In the genomic region with DNA sequence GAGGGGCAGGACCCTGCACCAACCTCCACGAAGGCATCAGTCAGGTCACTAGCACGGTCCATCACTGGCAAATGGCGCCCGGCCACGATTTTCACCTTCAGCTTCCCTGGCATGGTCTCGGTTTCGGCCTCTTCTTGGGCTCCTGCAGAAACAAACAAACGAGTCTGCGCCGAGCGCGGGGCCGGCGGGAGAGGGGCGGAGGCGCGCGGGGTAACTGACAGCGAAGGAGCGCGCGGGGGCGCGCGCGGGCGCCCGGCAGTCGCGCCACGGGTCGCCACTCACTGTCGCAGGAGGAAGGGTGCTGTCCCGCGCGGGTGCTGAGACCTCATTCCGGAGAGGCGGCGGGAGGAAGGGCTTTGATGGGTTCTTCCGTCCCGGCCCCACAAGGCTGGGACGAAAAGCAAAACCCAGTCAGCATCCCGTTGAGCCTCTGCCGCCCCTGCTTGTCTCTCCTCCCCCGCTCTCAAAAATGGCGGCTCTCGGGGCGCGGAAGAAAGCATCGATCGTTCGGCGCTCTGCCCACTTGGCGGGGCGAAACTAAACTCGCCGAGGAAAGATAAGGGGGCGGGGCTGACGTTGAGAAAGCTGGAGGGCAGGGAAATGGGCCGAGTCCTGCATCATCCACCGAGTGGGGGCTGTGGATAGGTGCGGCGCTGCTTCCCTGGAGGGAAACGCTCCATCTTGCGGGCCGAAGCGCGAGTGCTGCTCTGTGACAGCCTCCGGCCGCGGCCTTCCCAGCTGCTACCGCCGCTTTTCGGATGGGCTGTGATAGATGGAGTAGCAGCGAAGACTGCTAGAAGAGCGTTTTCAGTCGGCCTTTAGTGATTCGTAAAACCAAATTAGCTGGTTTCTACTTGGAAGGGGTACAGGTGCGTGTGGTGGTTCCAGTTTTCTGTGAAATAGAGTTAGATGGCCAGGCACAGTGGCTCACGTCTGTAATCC, we compare ENCODE assay signal across 8 cellular contexts. TPM values are rescaled to one million over a fixed set of nuclear protein-coding genes. Genes with fewer than 3 reads are reported as not detected.
DNase-seq lines count a peak whose midpoint lies in the region; ATAC-seq, FAIRE-seq and TF ChIP-seq lines count a peak whose summit lies in the region.

A gene with protein sequence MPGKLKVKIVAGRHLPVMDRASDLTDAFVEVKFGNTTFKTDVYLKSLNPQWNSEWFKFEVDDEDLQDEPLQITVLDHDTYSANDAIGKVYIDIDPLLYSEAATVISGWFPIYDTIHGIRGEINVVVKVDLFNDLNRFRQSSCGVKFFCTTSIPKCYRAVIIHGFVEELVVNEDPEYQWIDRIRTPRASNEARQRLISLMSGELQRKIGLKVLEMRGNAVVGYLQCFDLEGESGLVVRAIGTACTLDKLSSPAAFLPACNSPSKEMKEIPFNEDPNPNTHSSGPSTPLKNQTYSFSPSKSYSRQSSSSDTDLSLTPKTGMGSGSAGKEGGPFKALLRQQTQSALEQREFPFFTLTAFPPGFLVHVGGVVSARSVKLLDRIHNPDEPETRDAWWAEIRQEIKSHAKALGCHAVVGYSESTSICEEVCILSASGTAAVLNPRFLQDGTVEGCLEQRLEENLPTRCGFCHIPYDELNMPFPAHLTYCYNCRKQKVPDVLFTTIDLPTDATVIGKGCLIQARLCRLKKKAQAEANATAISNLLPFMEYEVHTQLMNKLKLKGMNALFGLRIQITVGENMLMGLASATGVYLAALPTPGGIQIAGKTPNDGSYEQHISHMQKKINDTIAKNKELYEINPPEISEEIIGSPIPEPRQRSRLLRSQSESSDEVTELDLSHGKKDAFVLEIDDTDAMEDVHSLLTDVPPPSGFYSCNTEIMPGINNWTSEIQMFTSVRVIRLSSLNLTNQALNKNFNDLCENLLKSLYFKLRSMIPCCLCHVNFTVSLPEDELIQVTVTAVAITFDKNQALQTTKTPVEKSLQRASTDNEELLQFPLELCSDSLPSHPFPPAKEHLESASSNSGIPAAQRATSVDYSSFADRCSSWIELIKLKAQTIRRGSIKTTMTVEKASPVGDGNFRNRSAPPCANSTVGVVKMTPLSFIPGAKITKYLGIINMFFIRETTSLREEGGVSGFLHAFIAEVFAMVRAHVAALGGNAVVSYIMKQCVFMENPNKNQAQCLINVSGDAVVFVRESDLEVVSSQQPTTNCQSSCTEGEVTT (minus strand): TSS at position 505 of the 942 bp plus-strand sequence. CDS start 392 bp downstream, at position 113.

- no peaks in the 10 kb centered on the region for H3K79me2 ChIP-seq in HepG2 (ENCODE audit: insufficient read depth, low read length)

- DNase-seq in NCI-H526 (lab: John Stamatoyannopoulos, UW): peak; percentile 96 to 99
- DNase-seq in activated CD4-positive, alpha-beta T cell treated with anti-CD3 and anti-CD28 coated beads, Interleukin-2, amount 50 U/mL, for 24 hours (ENCODE audit: low read depth in 1 of 2, low spot score in 1 of 2): peak; percentile 86 to 94
- peak; percentile 99 for DNase-seq in dermis blood vessel endothelial cell
- DNase-seq in HepG2 (ENCODE audit: low spot score): peak; percentile 95
- peak; percentile 94 for DNase-seq in stimulated activated CD4-positive, alpha-beta T cell treated with anti-CD3 and anti-CD28 coated beads, Interleukin-4, amount 100 ng/mL, for 1 hour

- peak; percentile 75 for FAIRE-seq in HepG2 (lab: Jason Lieb, UNC)

- H3K27ac ChIP-seq in C4-2B (peak within 1 kb of the TSS; percentile 80), HepG2 (ENCODE audit: extremely low read length, insufficient read depth, low read length) (peak within 1 kb of the TSS; percentile 91)

- TF ChIP-seq POLR2A in HepG2 (IDR thresholded peaks at IDR 0.05; ENCODE audit: insufficient read depth in 1 of 2, low read depth in 2 of 2, low read length in 2 of 2): peak; percentile 72 to 88; a peak in 3 of 4 replicates

- TF ChIP-seq EP300 in HepG2 (IDR thresholded peaks at IDR 0.05; ENCODE audit: low read depth in 2 of 2, low read length in 2 of 2) (peak in 1 of 2 experiments; percentile 41; a peak in 1 of 4 replicates), HepG2 (CRISPR knock-in tag; IDR thresholded peaks at IDR 0.05; ENCODE audit: borderline replicate concordance) (peak; percentile 57; the same call in 1 of the 2 replicates)

- peak within 1 kb of the TSS; percentile 86 to 97 (median 95) for H3K4me3 ChIP-seq in HepG2 (replicated peaks in 1 of 3; ENCODE audit: insufficient read depth in 1 of 3, low read depth in 2 of 3, low read length in 3 of 3)

- no peaks in the 10 kb centered on the region for H4K20me1 ChIP-seq in HepG2 (ENCODE audit: insufficient read depth, low read length)

- intact Hi-C loops in HepG2 (cut with micrococcal nuclease; ENCODE audit: unreplicated experiment): loop anchor here (1.0 kb wide), 1 partner anchor 80 kb away; no protein-coding TSS in a partner anchor

- in situ Hi-C loops in HepG2 (cut with HindIII; ENCODE audit: extremely low pct_ligation_motif_present, low pct_unique_long_range_greater_than_20kb): loop anchor here (5.0 kb wide), 1 partner anchor 83 kb away; a partner anchor contains a TSS

- WGBS in HepG2 (ENCODE audit: low lambda C conversion rate): 0% methylated on average over 2 of the region's 80 CpGs

- CTCF ChIA-PET in HepG2 (lab: Yijun Ruan, JAX; ENCODE audit: low intra/inter-chr PET ratio, low total read pairs): interaction anchor here (1.2 kb wide), 1 partner anchor 15 kb away, joined by 3 read pairs; no protein-coding TSS in a partner anchor

- peak within 1 kb of the TSS; percentile 9 for H2AFZ ChIP-seq in HepG2 (ENCODE audit: low read length)

- H3K36me3 ChIP-seq in HepG2 (replicated peaks in 1 of 2; ENCODE audit: control insufficient read depth in 1 of 2, insufficient read depth in 2 of 2, low read length in 2 of 2): no peaks in the 10 kb centered on the region

- no peaks in the 10 kb centered on the region for H3K9me3 ChIP-seq in HepG2 (ENCODE audit: low read length)

- TF ChIP-seq RAD21 in HepG2 (CRISPR knock-in tag; IDR thresholded peaks at IDR 0.05): peak; percentile 30; the same call in 1 of the 2 replicates

- peak; percentile 63 for TF ChIP-seq CTCF in C4-2B (conservative IDR thresholded peaks at IDR 0.05)
- TF ChIP-seq CTCF in HepG2 (CRISPR knock-in tag; IDR thresholded peaks at IDR 0.05): peak; percentile 63

- peak; percentile 86 for ATAC-seq in GM19324 (IDR thresholded peaks at IDR 0.05; ENCODE audit: low FRiP score, unreplicated experiment)
- peak; percentile 61 for ATAC-seq in HG03469 (IDR thresholded peaks at IDR 0.05; ENCODE audit: unreplicated experiment)
- peak; percentile 96 for ATAC-seq in HepG2

- peak within 1 kb of the TSS; percentile 84 for H3K9ac ChIP-seq in HepG2 (ENCODE audit: insufficient read depth, low read depth, low read length)

- no peaks in the 10 kb centered on the region; a peak in 1 of 5 replicates for H3K27me3 ChIP-seq in HepG2 (ENCODE audit: control insufficient read depth in 1 of 2, insufficient read depth in 2 of 2, low read length in 2 of 2)

- peaks cover 22% of the 10 kb centered on the region for H3K4me1 ChIP-seq in HepG2 (ENCODE audit: insufficient read depth, low read length)

- peak within 1 kb of the TSS; percentile 75 for H3K4me2 ChIP-seq in HepG2 (ENCODE audit: low read depth, low read length)

- POLR2A ChIA-PET in HepG2 (lab: Yijun Ruan, JAX): interaction anchor here (0.6 to 2.4 kb wide), 8 partner anchors 9 to 1107 kb away, joined by 3 to 44 read pairs (median 4); a partner anchor contains a TSS

- BruUV-seq in HepG2 (replicated peaks; lab: Mats Ljungman, UMichigan): TSS peak; percentile 89

TF ChIP-seq in HepG2, 621 proteins besides CTCF, POLR2A, EP300 and RAD21 (continues in another document):
- TF ChIP-seq BHLHE40 (IDR thresholded peaks at IDR 0.05; ENCODE audit: low read length): peak; percentile 38
- TF ChIP-seq ZFP82 (CRISPR knock-in tag; IDR thresholded peaks at IDR 0.05; ENCODE audit: borderline replicate concordance): peak; percentile 94
- TF ChIP-seq ZNF24 (IDR thresholded peaks at IDR 0.05): no peak
- peak; percentile 58 for TF ChIP-seq NCOA2 (CRISPR knock-in tag; IDR thresholded peaks at IDR 0.05)
- TF ChIP-seq NRL (CRISPR knock-in tag; IDR thresholded peaks at IDR 0.05; ENCODE audit: borderline replicate concordance): peak; percentile 83
- TF ChIP-seq CCAR2 (optimal IDR thresholded peaks at IDR 0.05; ENCODE audit: low read depth, low read length): no peak
- no peak for TF ChIP-seq NCOR1 (IDR thresholded peaks at IDR 0.05; ENCODE audit: borderline replicate concordance, low read length)
- peak; percentile 67 for TF ChIP-seq TAF1 (CRISPR knock-in tag; IDR thresholded peaks at IDR 0.05)
- peak; percentile 80; the same call in 1 of the 2 replicates for TF ChIP-seq KLF11 (CRISPR knock-in tag; IDR thresholded peaks at IDR 0.05)
- TF ChIP-seq EZH2 (conservative IDR thresholded peaks at IDR 0.05; ENCODE audit: low read depth, low read length): no peak
- peak; percentile 81 for TF ChIP-seq ONECUT2 (CRISPR knock-in tag; IDR thresholded peaks at IDR 0.05)

RNA-seq across cellular contexts. Expression of the gene that starts here (rescaled TPM):
- total RNA-seq in dermis blood vessel endothelial cell: 16.2 and 28.7 TPM in 2 replicates
- total RNA-seq in HepG2 (2016; rRNA removed; fragmentation: Illumina TruSeq; extraction: Trizol): 14.6 and 24.2 TPM in 2 replicates
- total RNA-seq in HepG2 (2016; cell fraction: cytosol; rRNA removed; fragmentation: Illumina TruSeq; extraction: Trizol; ENCODE audit: low read depth): 7.2 and 9.7 TPM in 2 replicates
- 13.3 and 25.9 TPM in 2 replicates for total RNA-seq in HepG2 (2016; cell fraction: insoluble cytoplasmic fraction; rRNA removed; fragmentation: Illumina TruSeq; extraction: Trizol)
- total RNA-seq in HepG2 (2016; cell fraction: membrane; rRNA removed; fragmentation: Illumina TruSeq; extraction: Trizol): 12.3 and 12.9 TPM in 2 replicates
- 23.8 and 28.1 TPM in 2 replicates for total RNA-seq in HepG2 (2016; cell fraction: nucleus; rRNA removed; fragmentation: Illumina TruSeq; extraction: Trizol)
- polyA plus RNA-seq in HepG2 (2011; rRNA removed): 11.1 and 12.6 TPM in 2 replicates
- 5.4 and 8.3 TPM in 2 replicates for polyA plus RNA-seq in HepG2 (2011; cell fraction: cytosol; rRNA removed)
- polyA plus RNA-seq in HepG2 (2011; cell fraction: nucleus; rRNA removed): 11.0 and 11.7 TPM in 2 replicates
- 10.3 and 14.3 TPM in 2 replicates for polyA plus RNA-seq in HepG2 (2012)
- 1.2 and 1.4 TPM in 2 replicates for polyA plus RNA-seq in HepG2 (2016; cell fraction: cytosol; fragmentation: Illumina TruSeq; extraction: Trizol; ENCODE audit: low read depth)
- 24.1 and 28.0 TPM in 2 replicates for polyA plus RNA-seq in HepG2 (2016; cell fraction: insoluble cytoplasmic fraction; fragmentation: Illumina TruSeq; extraction: Trizol; ENCODE audit: low read depth)
- polyA plus RNA-seq in HepG2 (2016; cell fraction: membrane; fragmentation: Illumina TruSeq; extraction: Trizol; ENCODE audit: low read depth): 6.2 and 6.6 TPM in 2 replicates
- 31.5 and 34.4 TPM in 2 replicates for polyA plus RNA-seq in HepG2 (2016; cell fraction: nucleus; fragmentation: Illumina TruSeq; extraction: Trizol; ENCODE audit: insufficient read depth, low read depth)
- 11.9 and 19.2 TPM in 2 replicates for polyA minus RNA-seq in HepG2 (2011; rRNA and poly(A)+ RNA removed; ENCODE audit: low replicate concordance)
- 11.8 and 14.7 TPM in 2 replicates for polyA minus RNA-seq in HepG2 (2011; cell fraction: cytosol; rRNA and poly(A)+ RNA removed)
- polyA minus RNA-seq in HepG2 (2011; cell fraction: nucleus; rRNA and poly(A)+ RNA removed): 65.8 and 70.3 TPM in 2 replicates

Comparison
In these comparisons a context has a peak if more than half of its experiments do, and no peak if none do; other contexts are left out.
1. Peak in every context shown above with its lines: DNase-seq, ATAC-seq, H3K4me3 ChIP-seq and H3K27ac ChIP-seq.